Comparison of ENCODE assay signal across 1 cellular context in the genomic region with DNA sequence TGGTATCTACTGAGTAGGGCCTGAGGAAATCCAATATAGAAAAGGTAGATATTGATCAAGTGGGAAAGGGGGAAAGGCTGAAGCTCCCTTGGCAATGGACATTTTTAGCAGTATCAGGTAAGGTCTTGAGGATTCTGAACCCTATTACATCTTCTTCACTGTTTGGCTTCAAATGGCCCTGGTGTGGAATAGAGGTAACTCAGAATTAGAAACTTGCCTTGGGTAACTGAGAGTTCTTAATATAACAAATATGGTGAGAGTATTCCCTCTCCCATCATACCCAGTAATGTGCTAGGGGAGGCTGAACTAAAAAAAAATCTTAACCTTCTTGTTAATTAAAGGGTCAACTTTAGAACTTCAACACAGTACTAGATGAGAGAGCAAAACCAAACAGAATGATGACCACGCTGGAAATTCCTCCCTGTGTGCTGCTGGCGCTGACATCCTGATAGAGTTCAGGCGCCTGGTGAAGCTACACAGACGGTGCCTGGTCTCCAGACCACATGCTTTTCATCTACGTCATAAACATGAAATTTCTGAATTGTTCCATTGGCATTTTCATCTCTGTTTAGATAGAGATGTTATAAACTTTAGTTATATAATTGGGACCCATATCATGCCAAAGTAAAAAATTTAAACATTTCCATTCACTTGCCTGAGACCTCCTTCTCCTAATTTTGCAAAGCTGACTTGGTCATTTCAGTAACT.
A peak's percentile ranks its signal among the peaks of the same experiment; 100 is the strongest.
TF ChIP-seq lines count a peak whose summit lies in the region.

No MANE protein-coding gene starts in this region.

TF ChIP-seq in SK-N-SH treated with all-trans-retinoic acid at 6 μM for 48 hours, 23 proteins besides CTCF, POLR2A, EP300 and RAD21 (continued from another document):
- TF ChIP-seq, protein P1, sequence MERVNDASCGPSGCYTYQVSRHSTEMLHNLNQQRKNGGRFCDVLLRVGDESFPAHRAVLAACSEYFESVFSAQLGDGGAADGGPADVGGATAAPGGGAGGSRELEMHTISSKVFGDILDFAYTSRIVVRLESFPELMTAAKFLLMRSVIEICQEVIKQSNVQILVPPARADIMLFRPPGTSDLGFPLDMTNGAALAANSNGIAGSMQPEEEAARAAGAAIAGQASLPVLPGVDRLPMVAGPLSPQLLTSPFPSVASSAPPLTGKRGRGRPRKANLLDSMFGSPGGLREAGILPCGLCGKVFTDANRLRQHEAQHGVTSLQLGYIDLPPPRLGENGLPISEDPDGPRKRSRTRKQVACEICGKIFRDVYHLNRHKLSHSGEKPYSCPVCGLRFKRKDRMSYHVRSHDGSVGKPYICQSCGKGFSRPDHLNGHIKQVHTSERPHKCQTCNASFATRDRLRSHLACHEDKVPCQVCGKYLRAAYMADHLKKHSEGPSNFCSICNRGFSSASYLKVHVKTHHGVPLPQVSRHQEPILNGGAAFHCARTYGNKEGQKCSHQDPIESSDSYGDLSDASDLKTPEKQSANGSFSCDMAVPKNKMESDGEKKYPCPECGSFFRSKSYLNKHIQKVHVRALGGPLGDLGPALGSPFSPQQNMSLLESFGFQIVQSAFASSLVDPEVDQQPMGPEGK (CRISPR knock-in tag; IDR thresholded peaks at IDR 0.05; ENCODE audit: borderline replicate concordance): no peak; the same call in 1 of the 2 replicates
- TF ChIP-seq ZNF8 (CRISPR knock-in tag; IDR thresholded peaks at IDR 0.05): no peak
- peak; percentile 75; the same call in 1 of the 2 replicates for TF ChIP-seq ESRRG (CRISPR knock-in tag; IDR thresholded peaks at IDR 0.05)
- TF ChIP-seq ZC3H10 (CRISPR knock-in tag; IDR thresholded peaks at IDR 0.05): peak; percentile 82; the same call in 1 of the 2 replicates
- peak; percentile 61; the same call in 1 of the 2 replicates for TF ChIP-seq TOX (CRISPR knock-in tag; IDR thresholded peaks at IDR 0.05; ENCODE audit: borderline replicate concordance)
- no peak for TF ChIP-seq BACH2 (CRISPR knock-in tag; IDR thresholded peaks at IDR 0.05; ENCODE audit: borderline replicate concordance)
- peak; percentile 78 for TF ChIP-seq SNAI2 (CRISPR knock-in tag; IDR thresholded peaks at IDR 0.05)
- TF ChIP-seq CSDC2 (CRISPR knock-in tag; IDR thresholded peaks at IDR 0.05): peak; percentile 79
- no peak for TF ChIP-seq ZFP30 (CRISPR knock-in tag; IDR thresholded peaks at IDR 0.05)
- TF ChIP-seq ARNTL (CRISPR knock-in tag; IDR thresholded peaks at IDR 0.05; ENCODE audit: borderline replicate concordance, low read depth): no peak
- TF ChIP-seq GLIS3 (CRISPR knock-in tag; IDR thresholded peaks at IDR 0.05): peak; percentile 80
- TF ChIP-seq, protein P2, sequence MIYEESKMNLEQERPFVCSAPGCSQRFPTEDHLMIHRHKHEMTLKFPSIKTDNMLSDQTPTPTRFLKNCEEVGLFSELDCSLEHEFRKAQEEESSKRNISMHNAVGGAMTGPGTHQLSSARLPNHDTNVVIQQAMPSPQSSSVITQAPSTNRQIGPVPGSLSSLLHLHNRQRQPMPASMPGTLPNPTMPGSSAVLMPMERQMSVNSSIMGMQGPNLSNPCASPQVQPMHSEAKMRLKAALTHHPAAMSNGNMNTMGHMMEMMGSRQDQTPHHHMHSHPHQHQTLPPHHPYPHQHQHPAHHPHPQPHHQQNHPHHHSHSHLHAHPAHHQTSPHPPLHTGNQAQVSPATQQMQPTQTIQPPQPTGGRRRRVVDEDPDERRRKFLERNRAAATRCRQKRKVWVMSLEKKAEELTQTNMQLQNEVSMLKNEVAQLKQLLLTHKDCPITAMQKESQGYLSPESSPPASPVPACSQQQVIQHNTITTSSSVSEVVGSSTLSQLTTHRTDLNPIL (CRISPR knock-in tag; IDR thresholded peaks at IDR 0.05; ENCODE audit: low read depth): peak; percentile 96
- peak; percentile 96 for TF ChIP-seq ISL1 (CRISPR knock-in tag; IDR thresholded peaks at IDR 0.05)
- TF ChIP-seq RARB (CRISPR knock-in tag; IDR thresholded peaks at IDR 0.05): 0 out of 2 replicates have a peak, but pooled peaks have one; percentile 82
- no peak for TF ChIP-seq ZNF70 (CRISPR knock-in tag; IDR thresholded peaks at IDR 0.05)
